ENCODE assay signal across 8 cellular contexts in genomic region chr11:107799245-107799859, GRCh38. TPM values are rescaled to one million over a fixed set of nuclear protein-coding genes. Genes with fewer than 3 reads are reported as not detected.
A peak's percentile ranks its signal among the peaks of the same experiment; 100 is the strongest.
DNase-seq lines count a peak whose midpoint lies in the region; ATAC-seq and TF ChIP-seq lines count a peak whose summit lies in the region.

No MANE protein-coding gene starts in this region.

- no TSS peak for BruUV-seq in PC-9 (replicated peaks; lab: Mats Ljungman, UMichigan)

- TF ChIP-seq CTCF in PC-9 (conservative IDR thresholded peaks at IDR 0.05) (peak; percentile 99), foreskin keratinocyte (conservative IDR thresholded peaks at IDR 0.05) (peak; percentile 84), osteocyte (IDR thresholded peaks at IDR 0.05) (peak; percentile 82), type B pancreatic cell (conservative IDR thresholded peaks at IDR 0.05) (peak; percentile 92)

- POLR2A ChIA-PET in PC-9 (lab: Charles Lee; ENCODE audit: unreplicated experiment): no interaction called here

- peaks cover 11% of the 10 kb centered on the region; the same call in 1 of the 2 replicates for H3F3A ChIP-seq in PC-9 (ENCODE audit: insufficient read depth, low read depth)

- H3K27me3 Mint-ChIP-seq in activated T-helper 17 cell treated with anti-CD3 and anti-CD28 coated beads, Interleukin-2, amount 50 U/mL, for 72 hours: no peaks in the 10 kb centered on the region
- no peaks in the 10 kb centered on the region for H3K27me3 Mint-ChIP-seq in osteocyte (ENCODE audit: unreplicated experiment)
- H3K27me3 Mint-ChIP-seq in type B pancreatic cell: no peaks in the 10 kb centered on the region

- CTCF ChIA-PET in PC-9 (lab: Charles Lee): interaction anchor here (0.7 kb wide), 2 partner anchors 209 to 237 kb away, joined by 3 to 4 read pairs; partner anchors contain the start of gene CUL5

- peaks cover 56% of the 10 kb centered on the region for H3K36me3 ChIP-seq in PC-9 (ENCODE audit: low read depth)

- no peaks in the 10 kb centered on the region for H3K9me2 ChIP-seq in PC-9 (ENCODE audit: insufficient read depth)

- no peak overlapping the region for H3K4me2 ChIP-seq in PC-9

- H3K4me1 Mint-ChIP-seq in activated T-helper 17 cell treated with anti-CD3 and anti-CD28 coated beads, Interleukin-2, amount 50 U/mL, for 72 hours: no peaks in the 10 kb centered on the region
- H3K4me1 Mint-ChIP-seq in osteocyte (ENCODE audit: unreplicated experiment) (no peaks in the 10 kb centered on the region), type B pancreatic cell (ENCODE audit: unreplicated experiment) (no peaks in the 10 kb centered on the region)

- no peaks in the 10 kb centered on the region; the same call in 1 of the 2 replicates for H3K9me3 ChIP-seq in PC-9 (ENCODE audit: insufficient read depth, low read depth)

- no peak overlapping the region for H2AFZ ChIP-seq in PC-9

- H3K27me3 ChIP-seq in PC-9 (ENCODE audit: insufficient read depth, low read depth) (no peaks in the 10 kb centered on the region), foreskin keratinocyte (no peaks in the 10 kb centered on the region)

- 0 out of 2 replicates have a peak, but pooled peaks cover 4% of the 10 kb centered on the region for H3K79me2 ChIP-seq in PC-9 (ENCODE audit: low read depth)

- no peak overlapping the region for H3K4me3 Mint-ChIP-seq in activated T-helper 17 cell treated with anti-CD3 and anti-CD28 coated beads, Interleukin-2, amount 50 U/mL, for 72 hours
- H3K4me3 Mint-ChIP-seq in osteocyte (ENCODE audit: unreplicated experiment): no peak overlapping the region
- no peak overlapping the region for H3K4me3 Mint-ChIP-seq in type B pancreatic cell

- H3K27ac ChIP-seq in PC-9 (no peak overlapping the region), foreskin keratinocyte (no peak overlapping the region)

- ATAC-seq in GM19467 (IDR thresholded peaks at IDR 0.05; ENCODE audit: unreplicated experiment): peak; percentile 72
- peak; percentile 72 for ATAC-seq in activated T-helper 17 cell treated with anti-CD3 and anti-CD28 coated beads, Interleukin-2, amount 50 U/mL, for 72 hours (replicated peaks)
- ATAC-seq in foreskin keratinocyte: peak; percentile 82

- H4K20me1 ChIP-seq in PC-9 (ENCODE audit: insufficient read depth): peaks cover 3% of the 10 kb centered on the region; the same call in 1 of the 2 replicates

- peak; percentile 44 for DNase-seq in DMS114 treated with DMSO at 0.1 percent for 48 hours (lab: John Stamatoyannopoulos, UW; ENCODE audit: unreplicated experiment)
- peak; percentile 4 for DNase-seq in HS-27A (ENCODE audit: low read depth)
- DNase-seq in PC-9: peak; percentile 65 to 72
- DNase-seq in foreskin keratinocyte: peak in 1 of 2 donors; percentile 25
- DNase-seq in osteocyte (ENCODE audit: extremely low spot score, unreplicated experiment): peak; percentile 87
- no peak for DNase-seq in type B pancreatic cell (ENCODE audit: extremely low spot score, unreplicated experiment)

- intact Hi-C loops in PC-9 (cut with micrococcal nuclease; ENCODE audit: unreplicated experiment): loop anchor here (2.0 to 5.0 kb wide), 2 partner anchors 59 to 98 kb away; partner anchors contain the start of gene SLC35F2

- H3K9me3 Mint-ChIP-seq in activated T-helper 17 cell treated with anti-CD3 and anti-CD28 coated beads, Interleukin-2, amount 50 U/mL, for 72 hours: no peaks in the 10 kb centered on the region
- no peaks in the 10 kb centered on the region for H3K9me3 Mint-ChIP-seq in osteocyte (ENCODE audit: unreplicated experiment)
- H3K9me3 Mint-ChIP-seq in type B pancreatic cell: peaks cover 5% of the 10 kb centered on the region

- peaks cover 88% of the 10 kb centered on the region for H3K36me3 Mint-ChIP-seq in activated T-helper 17 cell treated with anti-CD3 and anti-CD28 coated beads, Interleukin-2, amount 50 U/mL, for 72 hours (ENCODE audit: low read depth)
- no peaks in the 10 kb centered on the region for H3K36me3 Mint-ChIP-seq in osteocyte (ENCODE audit: unreplicated experiment)
- H3K36me3 Mint-ChIP-seq in type B pancreatic cell: peaks cover 11% of the 10 kb centered on the region

- H3K4me3 ChIP-seq in PC-9: no peak overlapping the region

- H3K27ac Mint-ChIP-seq in activated T-helper 17 cell treated with anti-CD3 and anti-CD28 coated beads, Interleukin-2, amount 50 U/mL, for 72 hours: no peak overlapping the region
- H3K27ac Mint-ChIP-seq in osteocyte (ENCODE audit: unreplicated experiment): no peak overlapping the region
- no peak overlapping the region for H3K27ac Mint-ChIP-seq in type B pancreatic cell

- H3K4me1 ChIP-seq in PC-9 (replicated peaks; ENCODE audit: insufficient read depth) (no peaks in the 10 kb centered on the region), foreskin keratinocyte (no peaks in the 10 kb centered on the region)

RNA-seq across cellular contexts. Expression of gene SLC35F2, which starts 59.2 kb away (rescaled TPM):
- total RNA-seq in PC-9 (2021) (24.9 and 35.7 TPM in 2 replicates), foreskin keratinocyte (43.8 and 51.7 TPM in 2 replicates), osteocyte (3.0 and 3.8 TPM in 2 replicates), type B pancreatic cell (ENCODE audit: low replicate concordance) (9.5 and 22.0 TPM in 2 replicates)
- 10 to 100 TPM; 16.9 to 29.2 TPM for total RNA-seq in activated T-helper 17 cell treated with anti-CD3 and anti-CD28 coated beads, Interleukin-2, amount 50 U/mL, for 72 hours
- 25.3 and 25.5 TPM in 2 replicates for polyA plus RNA-seq in foreskin keratinocyte
